In the genomic region with DNA sequence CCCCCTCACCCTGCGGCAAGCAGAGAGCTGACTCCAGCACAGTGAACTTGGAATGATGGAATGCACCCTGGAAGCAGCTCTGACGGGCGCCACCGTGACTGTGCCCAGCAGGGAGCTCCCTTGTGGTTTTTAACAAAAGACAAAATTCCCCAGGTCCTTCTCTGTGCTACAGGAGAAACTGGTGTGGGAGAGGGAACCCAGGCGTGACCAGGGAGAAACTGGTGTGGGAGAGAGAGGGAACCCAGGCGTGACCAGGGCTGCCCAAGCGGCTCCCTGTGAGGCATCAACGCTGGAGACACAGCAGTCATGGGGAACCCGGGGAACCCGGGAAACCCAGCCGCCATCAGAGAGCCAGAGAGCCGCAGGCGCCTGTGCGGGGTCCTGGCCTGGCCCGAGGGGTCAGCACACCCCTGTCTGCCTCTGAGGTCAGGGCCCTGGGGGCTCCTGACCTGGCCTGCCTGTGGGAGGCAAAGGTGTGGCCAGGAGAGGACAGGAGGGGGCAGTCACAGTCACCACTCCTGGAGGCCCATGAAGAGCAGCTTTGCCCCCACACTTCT, we compare ENCODE assay signal across 12 cellular contexts. TPM values are rescaled to one million over a fixed set of nuclear protein-coding genes. Genes with fewer than 3 reads are reported as not detected.
DNase-seq lines count a peak whose midpoint lies in the region; ATAC-seq, FAIRE-seq and TF ChIP-seq lines count a peak whose summit lies in the region.
"Had no signal": no experiment of that assay in that cellular context is flagged by ENCODE, and none has a peak within 500 bp of the region (broad histone marks: within the 10 kb centered on the region; RNA-seq: fewer than 3 reads in every experiment).

No MANE protein-coding gene starts in this region.

- H3K36me3 ChIP-seq in BLaER1 (peaks cover 13% of the 10 kb centered on the region), SK-N-MC (ENCODE audit: insufficient read depth, low read length) (peaks cover 2% of the 10 kb centered on the region; the same call in 1 of the 2 replicates), kidney epithelial cell (ENCODE audit: control insufficient read depth, insufficient read depth, low read length) (no peaks in the 10 kb centered on the region), gastrocnemius medialis (peaks cover 0 to 22% of the 10 kb centered on the region in 2 donors)

- H3K4me1 ChIP-seq in BLaER1 (peaks cover 89% of the 10 kb centered on the region), gastrocnemius medialis (peaks cover 0 to 3% of the 10 kb centered on the region in 2 donors)

- peak; percentile 94 for DNase-seq in H54 (ENCODE audit: insufficient read length, low spot score)
- DNase-seq in SK-N-MC (ENCODE audit: low read depth, low spot score), result peak; percentile 56
- peak; percentile 63 for DNase-seq in kidney epithelial cell (ENCODE audit: low read depth)
- DNase-seq in HUDEP-2 (lab: John Stamatoyannopoulos, UW; ENCODE audit: unreplicated experiment in 76 of 76), result no peak
- DNase-seq in gastrocnemius medialis, result no peak
- DNase-seq: activated CD4-positive, CD25-positive, alpha-beta regulatory T cell; NCI-H2171 had no signal

- FAIRE-seq in H54 (lab: Jason Lieb, UNC), result peak; percentile 38

- peak overlapping the region; percentile 87 for H3K4me2 ChIP-seq in BLaER1

- TF ChIP-seq CTCF in kidney epithelial cell (IDR thresholded peaks at IDR 0.05; ENCODE audit: insufficient read depth, low read length, poor library complexity, severe bottlenecking), result no peak
- TF ChIP-seq CTCF in gastrocnemius medialis (IDR thresholded peaks at IDR 0.05 in 4 of 5, conservative IDR thresholded peaks at IDR 0.05 in 1 of 5), result no peak

- H3K4me3 ChIP-seq in BLaER1 (0 out of 2 replicates have a peak overlapping the region, but pooled peaks have one; percentile 19), SK-N-MC (peak overlapping the region; percentile 57), kidney epithelial cell (ENCODE audit: low read depth, low read length) (no peak overlapping the region), gastrocnemius medialis (no peak overlapping the region)
- H3K4me3 ChIP-seq: adrenal gland, gastroesophageal sphincter had no signal

- in situ Hi-C loops in gastrocnemius medialis (cut with MboI; ENCODE audit: low sequenced_read_pairs in 4 of 4), result no loop called here

- ATAC-seq in gastrocnemius medialis, result no peak
- no peak for ATAC-seq in GM18868 (IDR thresholded peaks at IDR 0.05; ENCODE audit: unreplicated experiment)
- ATAC-seq in HG03460 (IDR thresholded peaks at IDR 0.05; ENCODE audit: unreplicated experiment), result no peak
- ATAC-seq: gastroesophageal sphincter had no signal

- peaks cover 91% of the 10 kb centered on the region for H4K20me1 ChIP-seq in BLaER1

- H3K27ac ChIP-seq in BLaER1, result no peak overlapping the region
- peak overlapping the region; percentile 96 for H3K27ac ChIP-seq in SK-N-MC
- no peak overlapping the region for H3K27ac ChIP-seq in gastrocnemius medialis
- H3K27ac ChIP-seq: adrenal gland, gastroesophageal sphincter had no signal

- H3K9ac ChIP-seq in BLaER1, result no peak overlapping the region
- H3K9ac ChIP-seq in SK-N-MC (ENCODE audit: insufficient read length), result peak overlapping the region; percentile 72

- TF ChIP-seq POLR2A in H54 (IDR thresholded peaks at IDR 0.05; ENCODE audit: low read depth, low read length) (no peak), gastrocnemius medialis (IDR thresholded peaks at IDR 0.05) (no peak)

- intact Hi-C loops in gastrocnemius medialis (cut with DNase I; ENCODE audit: low total_unique reads), result no loop called here

- no peaks in the 10 kb centered on the region for H3K9me3 ChIP-seq in BLaER1
- H3K9me3 ChIP-seq in SK-N-MC (ENCODE audit: low read depth, low read length), result no peaks in the 10 kb centered on the region
- H3K9me3 ChIP-seq in gastrocnemius medialis, result no peaks in the 10 kb centered on the region
- H3K9me3 ChIP-seq: adrenal gland, gastroesophageal sphincter had no signal

- peaks cover 52% of the 10 kb centered on the region for H3K27me3 ChIP-seq in BLaER1
- H3K27me3 ChIP-seq in kidney epithelial cell (ENCODE audit: control insufficient read depth, insufficient read depth, low read length), result peaks cover 42% of the 10 kb centered on the region
- H3K27me3 ChIP-seq in gastrocnemius medialis, result peaks cover 40 to 46% (median 46%) of the 10 kb centered on the region in 3 donors

RNA-seq across cellular contexts. Expression of gene AHRR, which starts 3.1 kb away (rescaled TPM):
- total RNA-seq in kidney epithelial cell, result 2.6 and 4.9 TPM in 2 replicates
- 1 to 10 TPM in 1 of 4 donors, under 1 TPM in 2, not detected in 1; 0.05 to 1.3 (median 0.18) TPM for total RNA-seq in gastrocnemius medialis

RNA-seq across cellular contexts. Expression of gene PDCD6, which starts 47.0 kb away (rescaled TPM):
- 92.2 and 122 TPM in 2 replicates for total RNA-seq in kidney epithelial cell
- total RNA-seq in gastrocnemius medialis, result 10 to 100 TPM; 34.1 to 53.3 (median 43.0) TPM

Comparison
In these comparisons a context has a peak if more than half of its experiments do, and no peak if none do; other contexts are left out.
1. H3K4me3 ChIP-seq: peak in BLaER1 (single experiment) and SK-N-MC (single experiment); none in kidney epithelial cell (single experiment) and gastrocnemius medialis (0 of 4).
2. DNase-seq: peak in H54 (single experiment), SK-N-MC (single experiment) and kidney epithelial cell (single experiment); none in HUDEP-2 (0 of 76) and gastrocnemius medialis (0 of 2).